8 cellular contexts compared by ENCODE assay signal in the genomic region with DNA sequence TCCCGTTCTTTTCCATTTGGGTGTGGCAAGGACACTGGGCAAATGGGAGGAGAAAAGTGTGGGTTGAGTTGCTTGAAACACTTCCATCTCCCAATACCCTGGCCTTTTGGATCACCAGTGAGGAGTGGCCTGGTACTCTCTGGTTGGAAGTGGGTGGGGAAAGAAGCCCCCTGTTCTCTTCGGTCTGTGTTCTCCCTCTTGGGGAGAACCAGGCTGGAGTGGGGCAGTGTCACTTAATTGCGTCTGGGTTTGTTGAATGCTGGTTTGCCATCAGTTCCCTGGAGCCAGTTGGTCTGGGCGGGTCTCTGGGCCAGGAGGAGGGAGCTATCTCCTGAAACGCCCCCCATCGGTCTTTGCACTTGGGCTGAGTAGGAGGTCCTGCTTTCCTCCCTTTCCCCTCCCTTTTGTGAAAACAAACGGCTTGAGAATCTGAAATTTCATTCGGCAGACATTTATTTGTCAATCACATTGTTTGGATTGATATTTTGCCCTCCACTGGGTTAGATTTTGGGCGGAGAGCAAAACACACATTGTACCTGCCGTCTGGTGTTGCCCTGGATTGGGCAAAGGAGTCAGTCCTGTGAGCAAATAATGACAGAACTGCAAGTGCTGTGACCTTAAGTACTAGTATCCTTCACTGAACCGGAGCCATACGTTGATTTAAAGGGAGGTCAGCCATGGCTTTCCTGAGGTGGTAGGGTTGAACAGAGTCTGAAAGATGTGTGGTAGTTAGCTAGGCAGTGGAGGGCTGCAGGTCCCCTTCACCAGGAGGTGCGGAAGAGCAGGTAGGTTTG. TPM values are rescaled to one million over a fixed set of nuclear protein-coding genes. Genes with fewer than 3 reads are reported as not detected.
DNase-seq lines count a peak whose midpoint lies in the region; ATAC-seq and TF ChIP-seq lines count a peak whose summit lies in the region.

No MANE protein-coding gene starts in this region.

- no peak overlapping the region for H3K27ac ChIP-seq in CD4-positive, alpha-beta T cell (ENCODE audit: low read depth, low read length)

- intact Hi-C loops in CD4-positive, alpha-beta T cell (cut with DNase I, micrococcal nuclease) = no loop called here

- no peak for ATAC-seq in CD4-positive, alpha-beta T cell (ENCODE audit: poor library complexity)
- no peak for ATAC-seq in central memory CD8-positive, alpha-beta T cell (replicated peaks; ENCODE audit: extremely low read depth, poor library complexity, severe bottlenecking)
- ATAC-seq in naive B cell (ENCODE audit: low read depth in 2 of 2) (no peak), HG03175 (IDR thresholded peaks at IDR 0.05; ENCODE audit: unreplicated experiment) (no peak), HG02973 (IDR thresholded peaks at IDR 0.05; ENCODE audit: unreplicated experiment) (no peak)

- no peaks in the 10 kb centered on the region for H3K27me3 Mint-ChIP-seq in CD4-positive, alpha-beta T cell
- no peaks in the 10 kb centered on the region for H3K27me3 Mint-ChIP-seq in central memory CD8-positive, alpha-beta T cell
- peaks cover 0 to 17% (median 4%) of the 10 kb centered on the region in 3 donors for H3K27me3 Mint-ChIP-seq in naive B cell

- H3K27ac Mint-ChIP-seq in CD4-positive, alpha-beta T cell = no peak overlapping the region
- no peak overlapping the region for H3K27ac Mint-ChIP-seq in central memory CD8-positive, alpha-beta T cell (ENCODE audit: low read depth)
- H3K27ac Mint-ChIP-seq in naive B cell = peak overlapping the region in 4 of 6 donors; percentile 15 to 49 (median 43)

- CTCF ChIA-PET in CD4-positive, alpha-beta T cell (lab: Charles Lee) = no interaction called here

- H3K9me3 Mint-ChIP-seq in CD4-positive, alpha-beta T cell = no peaks in the 10 kb centered on the region
- H3K9me3 Mint-ChIP-seq in central memory CD8-positive, alpha-beta T cell = no peaks in the 10 kb centered on the region
- H3K9me3 Mint-ChIP-seq in naive B cell = no peaks in the 10 kb centered on the region

- POLR2A ChIA-PET in CD4-positive, alpha-beta T cell (lab: Charles Lee) = interaction anchor here (0.5 to 1.2 kb wide), 3 partner anchors 133 to 1384 kb away, joined by 4 to 5 read pairs (median 4); a partner anchor contains a TSS

- no peak for DNase-seq in CD4-positive, alpha-beta T cell
- DNase-seq in LoVo (ENCODE audit: low spot score) (peak; percentile 16), naive B cell (no peak), GF-D8 (lab: John Stamatoyannopoulos, UW) (no peak), kidney glomerular epithelial cell (lab: John Stamatoyannopoulos, UW) (no peak)
- DNase-seq in central memory CD8-positive, alpha-beta T cell (ENCODE audit: low spot score in 2 of 2) = no peak

- peaks cover 23% of the 10 kb centered on the region for H3K4me1 Mint-ChIP-seq in CD4-positive, alpha-beta T cell (ENCODE audit: low read depth)
- H3K4me1 Mint-ChIP-seq in central memory CD8-positive, alpha-beta T cell = peaks cover 20% of the 10 kb centered on the region
- H3K4me1 Mint-ChIP-seq in naive B cell = peaks cover 18 to 20% (median 18%) of the 10 kb centered on the region in 3 donors

- H3K36me3 Mint-ChIP-seq in CD4-positive, alpha-beta T cell (ENCODE audit: low read depth) = no peaks in the 10 kb centered on the region
- no peaks in the 10 kb centered on the region for H3K36me3 Mint-ChIP-seq in central memory CD8-positive, alpha-beta T cell (ENCODE audit: insufficient read depth)
- H3K36me3 Mint-ChIP-seq in naive B cell = no peaks in the 10 kb centered on the region

- no peak for TF ChIP-seq CTCF in CD4-positive, alpha-beta T cell (IDR thresholded peaks at IDR 0.05)

- H3K4me3 Mint-ChIP-seq in CD4-positive, alpha-beta T cell = peak overlapping the region; percentile 84
- H3K4me3 Mint-ChIP-seq in central memory CD8-positive, alpha-beta T cell = peak overlapping the region; percentile 70
- H3K4me3 Mint-ChIP-seq in naive B cell = peak overlapping the region in 7 of 8 donors; percentile 42 to 92 (median 84)

- H3K27me3 ChIP-seq in CD4-positive, alpha-beta T cell (ENCODE audit: control insufficient read depth, insufficient read depth, low read length) = no peaks in the 10 kb centered on the region

- H3K9me3 ChIP-seq in CD4-positive, alpha-beta T cell (ENCODE audit: control insufficient read depth, low read length) = no peaks in the 10 kb centered on the region

RNA-seq across cellular contexts. Expression of a gene that starts 1.6 kb away (rescaled TPM):
- total RNA-seq in CD4-positive, alpha-beta T cell = 1 to 10 TPM; 2.2 to 3.0 TPM
- 1 to 10 TPM; 1.7 to 4.4 (median 2.2) TPM for polyA plus RNA-seq in naive B cell (ENCODE audit: low read depth in 6 of 6)

RNA-seq across cellular contexts. Expression of a gene that starts 40.9 kb away (rescaled TPM):
- total RNA-seq in CD4-positive, alpha-beta T cell = under 1 TPM in 1 of 2 experiments, not detected in 1; 0.22 TPM
- polyA plus RNA-seq in naive B cell (ENCODE audit: low read depth in 6 of 6) = not detected

Comparison
In these comparisons a context has a peak if more than half of its experiments do, and no peak if none do; other contexts are left out.
1. H3K27ac Mint-ChIP-seq: peak in naive B cell (4 of 6); none in CD4-positive, alpha-beta T cell (single experiment) and central memory CD8-positive, alpha-beta T cell (single experiment).
2. Peak in every context shown above with its lines, with median percentiles within 50 percentile points of each other: H3K4me3 Mint-ChIP-seq.